In genomic region chr1:145425436-145426029, GRCh38 we compare ENCODE assay signal across 8 cellular contexts. TPM values are rescaled to one million over a fixed set of nuclear protein-coding genes. Genes with fewer than 3 reads are reported as not detected.
DNase-seq lines count a peak whose midpoint lies in the region; ATAC-seq, FAIRE-seq and TF ChIP-seq lines count a peak whose summit lies in the region.

Gene NBPF20 (minus strand): TSS chr1:145425603. CDS start chr1:145405272, 20,331 bp downstream.

- H3K9me2 ChIP-seq in hepatocyte (replicated peaks; ENCODE audit: insufficient read depth), result no peaks in the 10 kb centered on the region

- H2AFZ ChIP-seq in astrocyte (ENCODE audit: low read depth, low read length), result peak within 1 kb of the TSS; percentile 98
- peak within 1 kb of the TSS; percentile 77 for H2AFZ ChIP-seq in hepatocyte

- H4K20me1 ChIP-seq in astrocyte (ENCODE audit: insufficient read depth, low read length) (no peaks in the 10 kb centered on the region), hepatocyte (ENCODE audit: insufficient read depth, poor library complexity, severe bottlenecking) (no peaks in the 10 kb centered on the region)

- peaks cover 33% of the 10 kb centered on the region for H3K27me3 Mint-ChIP-seq in astrocyte (ENCODE audit: low read depth, unreplicated experiment)

- DNase-seq in GM12891 (ENCODE audit: insufficient read length, low spot score), result peak; percentile 88
- DNase-seq in NCI-H1417 treated with DMSO at 0.1 percent for 48 hours (lab: John Stamatoyannopoulos, UW), result peak; percentile 34
- peak; percentile 60 for DNase-seq in T-helper 22 cell (ENCODE audit: low read depth)
- DNase-seq in astrocyte (ENCODE audit: low read depth), result peak; percentile 27
- peak; percentile 89 for DNase-seq in hepatocyte (ENCODE audit: low spot score)
- no peak for DNase-seq in retinal pigment epithelial cell (ENCODE audit: low read depth)
- DNase-seq in NOMO-1 treated with DMSO at 0.1 percent for 48 hours (lab: John Stamatoyannopoulos, UW; ENCODE audit: unreplicated experiment), result no peak

- H3K9ac ChIP-seq in astrocyte (ENCODE audit: low read length), result peak within 1 kb of the TSS; percentile 75

- 2% methylated on average over 48 of the region's 50 CpGs for WGBS in hepatocyte (ENCODE audit: low lambda C conversion rate, missing lambda C conversion rate)

- TF ChIP-seq POLR2A in GM12891 (IDR thresholded peaks at IDR 0.05; ENCODE audit: low read depth, low read length), result no peak

- TF ChIP-seq CTCF in astrocyte (IDR thresholded peaks at IDR 0.05; ENCODE audit: insufficient read depth, low read depth, low read length) (no peak), hepatocyte (IDR thresholded peaks at IDR 0.05; ENCODE audit: poor library complexity) (no peak), retinal pigment epithelial cell (conservative IDR thresholded peaks at IDR 0.05; ENCODE audit: low read depth, low read length) (no peak)

- H3K36me3 Mint-ChIP-seq in astrocyte (ENCODE audit: low read depth, unreplicated experiment), result peaks cover 2% of the 10 kb centered on the region

- H3K9me3 Mint-ChIP-seq in astrocyte (ENCODE audit: unreplicated experiment), result peaks cover 11% of the 10 kb centered on the region

- H3K4me3 Mint-ChIP-seq in astrocyte (ENCODE audit: unreplicated experiment), result peak within 1 kb of the TSS; percentile 95

- H3K4me2 ChIP-seq in astrocyte (ENCODE audit: low read length), result peak within 1 kb of the TSS; percentile 96
- peak within 1 kb of the TSS; percentile 86 for H3K4me2 ChIP-seq in hepatocyte

- peak within 1 kb of the TSS; percentile 47 for H3K27ac Mint-ChIP-seq in astrocyte (ENCODE audit: unreplicated experiment)

- H3K36me3 ChIP-seq in astrocyte (ENCODE audit: insufficient read depth, low read length), result no peaks in the 10 kb centered on the region
- H3K36me3 ChIP-seq in hepatocyte (replicated peaks; ENCODE audit: insufficient read depth, low read depth), result no peaks in the 10 kb centered on the region

- peaks cover 28% of the 10 kb centered on the region for H3K27me3 ChIP-seq in astrocyte (ENCODE audit: insufficient read depth, low read length)
- H3K27me3 ChIP-seq in hepatocyte, result peaks cover 30% of the 10 kb centered on the region

- H3K4me1 Mint-ChIP-seq in astrocyte (ENCODE audit: low read depth, unreplicated experiment), result peaks cover 4% of the 10 kb centered on the region

- H3K79me2 ChIP-seq in astrocyte (ENCODE audit: insufficient read depth, low read length), result peaks cover 3% of the 10 kb centered on the region
- H3K79me2 ChIP-seq in hepatocyte, result no peaks in the 10 kb centered on the region

- H3K4me3 ChIP-seq in astrocyte (ENCODE audit: insufficient read depth, low read depth, low read length) (peak within 1 kb of the TSS; percentile 70), hepatocyte (peak within 1 kb of the TSS; percentile 66), retinal pigment epithelial cell (ENCODE audit: low read length) (peak within 1 kb of the TSS; percentile 62)

- FAIRE-seq in GM12891 (lab: Jason Lieb, UNC) (no peak), astrocyte (lab: Jason Lieb, UNC) (no peak)

- H3K9me3 ChIP-seq in astrocyte (ENCODE audit: insufficient read depth, low read depth, low read length) (no peaks in the 10 kb centered on the region), hepatocyte (ENCODE audit: low read depth) (no peaks in the 10 kb centered on the region)

- peak; percentile 99 for ATAC-seq in HG02798 (IDR thresholded peaks at IDR 0.05; ENCODE audit: poor library complexity, unreplicated experiment)

- H3K27ac ChIP-seq in astrocyte (ENCODE audit: low read depth, low read length) (no peak within 1 kb of the TSS), hepatocyte (no peak within 1 kb of the TSS)

- H3K4me1 ChIP-seq in astrocyte (ENCODE audit: insufficient read depth, low read length) (peaks cover 3% of the 10 kb centered on the region), hepatocyte (ENCODE audit: insufficient read depth) (no peaks in the 10 kb centered on the region)

TF ChIP-seq in GM12891, 5 proteins besides CTCF, POLR2A, EP300 and RAD21:
- TF ChIP-seq PAX5 (IDR thresholded peaks at IDR 0.05; ENCODE audit: insufficient read depth, low read length, severe bottlenecking) (no peak), TAF1 (IDR thresholded peaks at IDR 0.05; ENCODE audit: low read depth, low read length) (no peak), POLR2AphosphoS5 (IDR thresholded peaks at IDR 0.05; ENCODE audit: low read depth, low read length) (no peak), POU2F2 (IDR thresholded peaks at IDR 0.05; ENCODE audit: low read depth, low read length) (no peak), SPI1 (IDR thresholded peaks at IDR 0.05; ENCODE audit: low read depth, low read length) (no peak)

RNA-seq across cellular contexts. Expression of gene NBPF20, which starts in this region (rescaled TPM):
- polyA plus RNA-seq in GM12891 (2012; ENCODE audit: low read depth, missing spikeins), result 0.94 TPM
- 1.2 and 3.0 TPM in 2 replicates for total RNA-seq in astrocyte
- 3.4 and 4.0 TPM in 2 replicates for total RNA-seq in hepatocyte
- polyA plus RNA-seq in hepatocyte, result 1.3 and 1.5 TPM in 2 replicates

Comparison
In these comparisons a context has a peak if more than half of its experiments do, and no peak if none do; other contexts are left out.
1. DNase-seq: peak in GM12891 (single experiment), NCI-H1417 treated with DMSO at 0.1 percent for 48 hours (single experiment), T-helper 22 cell (single experiment), astrocyte (single experiment) and hepatocyte (single experiment); none in retinal pigment epithelial cell (single experiment) and NOMO-1 treated with DMSO at 0.1 percent for 48 hours (single experiment).
2. Peak in every context shown above with its lines, with median percentiles within 50 percentile points of each other: H3K4me3 ChIP-seq.